In genomic region chr11:121292503-121293275, GRCh38 we compare ENCODE assay signal across 8 cellular contexts. TPM values are rescaled to one million over a fixed set of nuclear protein-coding genes. Genes with fewer than 3 reads are reported as not detected.
DNase-seq lines count a peak whose midpoint lies in the region; ATAC-seq and TF ChIP-seq lines count a peak whose summit lies in the region.

SC5D (plus strand) TSS chr11:121292771; CDS start chr11:121303376, 10,605 bp downstream.

- peak within 1 kb of the TSS; percentile 90 for H3K4me2 ChIP-seq in PC-3 (ENCODE audit: low read length)

- H3K9me3 ChIP-seq in PC-3 (ENCODE audit: low read length): no peaks in the 10 kb centered on the region

- peaks cover 15% of the 10 kb centered on the region for H3K4me1 ChIP-seq in PC-3 (ENCODE audit: insufficient read depth, low read length)

- DNase-seq in DMS114 treated with DMSO at 0.1 percent for 48 hours (lab: John Stamatoyannopoulos, UW; ENCODE audit: unreplicated experiment) (peak; percentile 46), PC-3 (peak; percentile 97), epithelial cell of proximal tubule (ENCODE audit: low read depth) (peak; percentile 32), mucosa of gallbladder (ENCODE audit: low spot score) (peak; percentile 96)
- peak; percentile 96 for DNase-seq in activated T-cell treated with anti-CD3 and anti-CD28 coated beads, Interleukin-2, amount 50 U/mL, for 1 hour
- peak; percentile 85 to 88 for DNase-seq in stimulated activated CD8-positive, alpha-beta memory T cell treated with anti-CD3 and anti-CD28 coated beads, Interleukin-4, amount 100 ng/mL, for 4 hours (ENCODE audit: low read depth in 2 of 2, low spot score in 1 of 2)

- peak within 1 kb of the TSS; percentile 99 for H2AFZ ChIP-seq in PC-3 (ENCODE audit: low read length)

- no peak for TF ChIP-seq RAD21 in Ishikawa (IDR thresholded peaks at IDR 0.05; ENCODE audit: low read depth)

- peak within 1 kb of the TSS; percentile 53 for H3K27ac ChIP-seq in PC-3 (ENCODE audit: low read length)

- H3K4me3 ChIP-seq in PC-3 (ENCODE audit: low read length): peak within 1 kb of the TSS; percentile 89
- H3K4me3 ChIP-seq in epithelial cell of proximal tubule (ENCODE audit: low read depth, low read length): peak within 1 kb of the TSS; percentile 86

- intact Hi-C loops in PC-3 (cut with micrococcal nuclease): loop anchor here (1.0 kb wide), 1 partner anchor 43 kb away; no protein-coding TSS in a partner anchor

- no peaks in the 10 kb centered on the region for H3F3A ChIP-seq in PC-3 (ENCODE audit: low read length, unreplicated experiment)

- H3K79me2 ChIP-seq in PC-3 (ENCODE audit: low read length): peaks cover 50% of the 10 kb centered on the region

- H3K36me3 ChIP-seq in PC-3 (ENCODE audit: low read depth, low read length): peaks cover 4% of the 10 kb centered on the region; the same call in 1 of the 2 replicates

- TF ChIP-seq CTCF in PC-3 (conservative IDR thresholded peaks at IDR 0.05; ENCODE audit: low read depth, low read length): no peak
- TF ChIP-seq CTCF in epithelial cell of proximal tubule (conservative IDR thresholded peaks at IDR 0.05; ENCODE audit: low read depth, low read length): no peak

- no TSS peak for BruUV-seq in PC-3 (replicated peaks; lab: Mats Ljungman, UMichigan)

- no peaks in the 10 kb centered on the region for H3K9me2 ChIP-seq in PC-3 (replicated peaks; ENCODE audit: low read length)

- TF ChIP-seq EP300 in Ishikawa (IDR thresholded peaks at IDR 0.05; ENCODE audit: borderline replicate concordance): no peak

- POLR2A ChIA-PET in PC-3 (lab: Charles Lee; ENCODE audit: unreplicated experiment): interaction anchor here (0.5 to 0.7 kb wide), 4 partner anchors 37 to 1349 kb away, joined by 3 read pairs; no protein-coding TSS in a partner anchor

- peak within 1 kb of the TSS; percentile 87 for H3K9ac ChIP-seq in PC-3 (ENCODE audit: low read length)

- H3K27me3 ChIP-seq in PC-3 (ENCODE audit: low read length): no peaks in the 10 kb centered on the region

- CTCF ChIA-PET in PC-3 (lab: Charles Lee): interaction anchor here (0.5 kb wide), 1 partner anchor 216 kb away, joined by 4 read pairs; no protein-coding TSS in a partner anchor

- peaks cover 11% of the 10 kb centered on the region; the same call in 1 of the 2 replicates for H4K20me1 ChIP-seq in PC-3 (ENCODE audit: low read length)

- peak; percentile 92 for ATAC-seq in GM21576 (IDR thresholded peaks at IDR 0.05; ENCODE audit: unreplicated experiment)
- peak; percentile 98 for ATAC-seq in PC-3

TF ChIP-seq in Ishikawa, 13 proteins besides CTCF, POLR2A, EP300 and RAD21:
- TF ChIP-seq MAX (IDR thresholded peaks at IDR 0.05) (peak; percentile 83; the same call in 1 of the 2 replicates), CREB1 (IDR thresholded peaks at IDR 0.05; ENCODE audit: low read depth) (peak; percentile 71; the same call in 1 of the 2 replicates), ZBTB7A (IDR thresholded peaks at IDR 0.05; ENCODE audit: low read depth) (peak; percentile 74), YY1 (IDR thresholded peaks at IDR 0.05; ENCODE audit: low read depth) (peak; percentile 69), TEAD4 (IDR thresholded peaks at IDR 0.05) (no peak; the same call in 1 of the 2 replicates), REST (IDR thresholded peaks at IDR 0.05; ENCODE audit: low read depth) (0 out of 2 replicates have a peak, but pooled peaks have one; percentile 13), USF1 (IDR thresholded peaks at IDR 0.05) (peak; percentile 99), NFIC (IDR thresholded peaks at IDR 0.05) (peak; percentile 23; the same call in 1 of the 2 replicates), TCF12 (IDR thresholded peaks at IDR 0.05; ENCODE audit: low read depth) (peak; percentile 37; the same call in 1 of the 2 replicates), TAF1 (IDR thresholded peaks at IDR 0.05; ENCODE audit: low read depth) (peak; percentile 96), FOXM1 (IDR thresholded peaks at IDR 0.05; ENCODE audit: borderline replicate concordance, low read depth) (no peak), EGR1 (IDR thresholded peaks at IDR 0.05) (peak; percentile 7; the same call in 1 of the 2 replicates), CEBPB (IDR thresholded peaks at IDR 0.05) (no peak)

RNA-seq across cellular contexts. Expression of gene SC5D, which starts in this region (rescaled TPM):
- total RNA-seq in PC-3 (2014; rRNA removed) (38.4 and 43.0 TPM in 2 replicates), epithelial cell of proximal tubule (20.8 and 42.3 TPM in 2 replicates), mucosa of gallbladder (75.8 TPM)

Comparison
In these comparisons a context has a peak if more than half of its experiments do, and no peak if none do; other contexts are left out.
1. Peak in every context shown above with its lines: DNase-seq, ATAC-seq, H3K4me3 ChIP-seq and H3K27ac ChIP-seq.
2. DNase-seq: peak in every context shown above with its lines; median percentile 97 in PC-3; 96 in activated T-cell treated with anti-CD3 and anti-CD28 coated beads, Interleukin-2, amount 50 U/mL, for 1 hour; 96 in mucosa of gallbladder; 86 in stimulated activated CD8-positive, alpha-beta memory T cell treated with anti-CD3 and anti-CD28 coated beads, Interleukin-4, amount 100 ng/mL, for 4 hours; 46 in DMS114 treated with DMSO at 0.1 percent for 48 hours; 32 in epithelial cell of proximal tubule.